Comparison of ENCODE assay signal across 1 cellular context in the genomic region with DNA sequence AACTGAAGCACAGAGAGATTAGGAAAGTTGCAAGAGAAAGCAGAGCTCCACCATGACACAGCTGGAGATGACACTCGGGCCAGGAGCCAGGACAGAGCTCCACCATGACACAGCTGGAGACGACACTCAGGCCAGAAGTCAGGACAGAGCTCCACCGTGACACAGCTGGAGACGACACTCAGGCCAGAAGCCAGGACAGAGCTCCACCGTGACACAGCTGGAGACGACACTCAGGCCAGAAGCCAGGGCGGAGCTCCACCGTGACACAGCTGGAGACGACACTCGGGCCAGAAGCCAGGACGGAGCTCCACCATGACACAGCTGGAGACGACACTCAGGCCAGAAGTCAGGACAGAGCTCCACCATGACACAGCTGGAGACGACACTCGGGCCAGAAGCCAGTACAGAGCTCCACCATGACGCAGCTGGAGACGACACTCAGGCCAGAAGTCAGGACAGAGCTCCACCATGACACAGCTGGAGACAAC.
TF ChIP-seq lines count a peak whose summit lies in the region.

No MANE protein-coding gene starts in this region.

TF ChIP-seq in HepG2, 621 proteins besides CTCF, POLR2A, EP300 and RAD21 (continued from another document):
- TF ChIP-seq, protein P1, sequence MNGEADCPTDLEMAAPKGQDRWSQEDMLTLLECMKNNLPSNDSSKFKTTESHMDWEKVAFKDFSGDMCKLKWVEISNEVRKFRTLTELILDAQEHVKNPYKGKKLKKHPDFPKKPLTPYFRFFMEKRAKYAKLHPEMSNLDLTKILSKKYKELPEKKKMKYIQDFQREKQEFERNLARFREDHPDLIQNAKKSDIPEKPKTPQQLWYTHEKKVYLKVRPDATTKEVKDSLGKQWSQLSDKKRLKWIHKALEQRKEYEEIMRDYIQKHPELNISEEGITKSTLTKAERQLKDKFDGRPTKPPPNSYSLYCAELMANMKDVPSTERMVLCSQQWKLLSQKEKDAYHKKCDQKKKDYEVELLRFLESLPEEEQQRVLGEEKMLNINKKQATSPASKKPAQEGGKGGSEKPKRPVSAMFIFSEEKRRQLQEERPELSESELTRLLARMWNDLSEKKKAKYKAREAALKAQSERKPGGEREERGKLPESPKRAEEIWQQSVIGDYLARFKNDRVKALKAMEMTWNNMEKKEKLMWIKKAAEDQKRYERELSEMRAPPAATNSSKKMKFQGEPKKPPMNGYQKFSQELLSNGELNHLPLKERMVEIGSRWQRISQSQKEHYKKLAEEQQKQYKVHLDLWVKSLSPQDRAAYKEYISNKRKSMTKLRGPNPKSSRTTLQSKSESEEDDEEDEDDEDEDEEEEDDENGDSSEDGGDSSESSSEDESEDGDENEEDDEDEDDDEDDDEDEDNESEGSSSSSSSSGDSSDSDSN (CRISPR knock-in tag; IDR thresholded peaks at IDR 0.05), result peak; percentile 84; the same call in 1 of the 2 replicates
